8 cellular contexts compared by ENCODE assay signal in genomic region chr12:122730215-122731014, GRCh38. TPM values are rescaled to one million over a fixed set of nuclear protein-coding genes. Genes with fewer than 3 reads are reported as not detected.
DNase-seq lines count a peak whose midpoint lies in the region; ATAC-seq and TF ChIP-seq lines count a peak whose summit lies in the region.
"Had no signal": no experiment of that assay in that cellular context is flagged by ENCODE, and none has a peak within 500 bp of the region (broad histone marks: within the 10 kb centered on the region; RNA-seq: fewer than 3 reads in every experiment).

Gene HCAR1, minus strand, starts transcription at chr12:122730844. Its CDS starts 505 bp downstream, at chr12:122730339.

- CTCF ChIA-PET in GM10248 (lab: Yijun Ruan, JAX): no interaction called here

- H3K27me3 ChIP-seq in MG63: no peaks in the 10 kb centered on the region; the same call in 1 of the 2 replicates

- DNase-seq in MG63 (peak; percentile 45), hepatic stellate cell (ENCODE audit: low spot score) (peak; percentile 61), GM10248 (ENCODE audit: extremely low spot score) (no peak)
- peak; percentile 18 to 31 for DNase-seq in activated CD4-positive, alpha-beta T cell treated with anti-CD3 and anti-CD28 coated beads, Interleukin-2, amount 50 U/mL, for 4 hours
- peak; percentile 66 for DNase-seq in stimulated activated CD8-positive, alpha-beta memory T cell treated with anti-CD3 and anti-CD28 coated beads, Interleukin-4, amount 100 ng/mL, for 48 hours
- DNase-seq: anterior cingulate cortex had no signal

- peak within 1 kb of the TSS; percentile 38 for H3K4me3 ChIP-seq in MG63

- no peak for ATAC-seq in HG02759 (IDR thresholded peaks at IDR 0.05; ENCODE audit: unreplicated experiment)
- ATAC-seq in GM18520 (IDR thresholded peaks at IDR 0.05; ENCODE audit: unreplicated experiment): no peak

- H3K36me3 ChIP-seq in MG63: no peaks in the 10 kb centered on the region; the same call in 1 of the 2 replicates

- no peak for TF ChIP-seq CTCF in GM10248 (IDR thresholded peaks at IDR 0.05; ENCODE audit: control extremely low read depth, extremely low read depth, low read depth, missing control alignments)

- POLR2A ChIA-PET in GM10248 (lab: Yijun Ruan, JAX): no interaction called here

- H3K9me3 ChIP-seq in MG63: no peaks in the 10 kb centered on the region

RNA-seq across cellular contexts. Expression of gene HCAR1, which starts in this region (rescaled TPM):
- not detected in 2 replicates for total RNA-seq in MG63 (2014; rRNA removed; shearing (Covaris generic); ENCODE audit: low replicate concordance)

Comparison
In these comparisons a context has a peak if more than half of its experiments do, and no peak if none do; other contexts are left out.
1. Peak in DNase-seq and H3K4me3 ChIP-seq in MG63; RNA of the gene not detected or under 1 TPM.